ENCODE assay signal across 1 cellular context in the genomic region with DNA sequence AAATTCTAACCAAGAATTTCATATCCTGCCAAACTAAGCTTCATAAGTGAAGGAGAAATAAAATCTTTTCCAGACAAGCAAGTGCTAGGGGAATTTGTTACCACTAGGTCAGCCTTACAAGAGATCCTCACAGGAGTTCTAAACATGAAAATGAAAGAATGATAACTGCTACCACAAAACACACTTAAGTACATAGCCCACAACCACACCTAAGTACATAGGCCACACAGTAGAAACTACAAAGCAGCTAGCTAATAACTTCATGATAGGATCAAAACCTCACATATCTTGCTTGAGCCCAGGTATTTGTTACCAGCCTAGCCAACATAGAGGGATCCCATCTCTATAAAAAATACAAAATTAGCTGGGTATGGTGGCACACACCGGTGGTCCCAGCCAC.
TF ChIP-seq lines count a peak whose summit lies in the region.

No MANE protein-coding gene starts in this region.

TF ChIP-seq in GM12878, 131 proteins besides CTCF, POLR2A, EP300 and RAD21:
- TF ChIP-seq, protein P1, sequence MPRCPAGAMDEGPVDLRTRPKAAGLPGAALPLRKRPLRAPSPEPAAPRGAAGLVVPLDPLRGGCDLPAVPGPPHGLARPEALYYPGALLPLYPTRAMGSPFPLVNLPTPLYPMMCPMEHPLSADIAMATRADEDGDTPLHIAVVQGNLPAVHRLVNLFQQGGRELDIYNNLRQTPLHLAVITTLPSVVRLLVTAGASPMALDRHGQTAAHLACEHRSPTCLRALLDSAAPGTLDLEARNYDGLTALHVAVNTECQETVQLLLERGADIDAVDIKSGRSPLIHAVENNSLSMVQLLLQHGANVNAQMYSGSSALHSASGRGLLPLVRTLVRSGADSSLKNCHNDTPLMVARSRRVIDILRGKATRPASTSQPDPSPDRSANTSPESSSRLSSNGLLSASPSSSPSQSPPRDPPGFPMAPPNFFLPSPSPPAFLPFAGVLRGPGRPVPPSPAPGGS (IDR thresholded peaks at IDR 0.05; ENCODE audit: borderline replicate concordance, insufficient read depth, low read depth, low read length, poor library complexity, severe bottlenecking) = no peak
